20 cellular contexts compared by ENCODE assay signal in the genomic region with DNA sequence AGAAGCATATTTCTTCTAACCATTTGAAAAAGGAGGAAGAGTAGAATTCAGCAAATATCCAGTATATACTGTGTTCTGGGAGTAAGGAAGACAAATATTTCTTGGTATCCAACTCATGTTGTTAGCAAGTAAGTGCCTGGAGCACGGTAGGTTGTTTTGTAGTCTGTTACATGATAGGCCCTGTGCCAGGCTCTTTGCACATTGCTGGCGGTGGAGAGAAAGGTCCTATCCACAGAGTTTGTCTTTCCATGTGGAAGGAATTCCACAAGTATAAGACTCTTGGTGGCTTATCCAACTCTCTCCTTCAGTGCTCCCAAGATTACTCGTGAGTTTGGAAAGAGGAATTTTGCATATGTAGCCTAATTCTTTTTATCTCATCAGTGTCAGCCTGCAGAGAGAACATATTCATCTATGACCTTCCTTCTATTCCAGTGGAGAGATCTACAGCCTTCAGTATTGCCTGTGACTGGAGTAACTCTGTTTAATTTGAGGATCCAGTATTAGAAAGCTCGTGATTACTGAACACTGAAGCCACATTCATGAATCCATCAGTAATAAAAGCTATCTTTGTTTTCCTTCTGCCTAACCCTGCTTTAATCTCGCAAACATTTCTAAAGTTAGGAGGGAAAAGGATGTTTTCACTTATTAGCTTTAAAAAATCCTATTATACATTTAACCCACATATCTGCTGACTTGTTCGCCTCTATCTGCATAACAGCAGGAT.
"Had no signal": no experiment of that assay in that cellular context is flagged by ENCODE, and none has a peak within 500 bp of the region (broad histone marks: within the 10 kb centered on the region; RNA-seq: fewer than 3 reads in every experiment).

No MANE protein-coding gene starts in this region.

- H3K27ac ChIP-seq: brain microvascular endothelial cell, cardiac muscle cell, Peyer's patch, RWPE1, WERI-Rb-1 had no signal

- H3K36me3 ChIP-seq: brain microvascular endothelial cell, cardiac muscle cell, Peyer's patch, WERI-Rb-1 had no signal

- H3K4me3 ChIP-seq: cardiac muscle cell, Peyer's patch had no signal

- DNase-seq: activated CD4-positive, alpha-beta memory T cell treated with anti-CD3 and anti-CD28 coated beads, Interleukin-2, amount 10 ng/mL, durations not matched to agents 7 days and 5 days; activated CD4-positive, alpha-beta T cell treated with anti-CD3 and anti-CD28 coated beads for 36 hours; activated CD4-positive, alpha-beta T cell treated with anti-CD3 and anti-CD28 coated beads, Interleukin-2, amount 50 U/mL, for 1 hour; activated gamma-delta T cell; activated naive CD4-positive, alpha-beta T cell treated with anti-CD3 and anti-CD28 coated beads for 36 hours; activated T-cell treated with anti-CD3 and anti-CD28 coated beads for 4 hours; activated T-cell treated with anti-CD3 and anti-CD28 coated beads, Interleukin-2, amount 50 U/mL, for 48 hours; brain microvascular endothelial cell; MM.1S; NCI-H1930; NCI-H345; NCI-H510A; Peyer's patch; SHP77 treated with DMSO at 0.1 percent for 48 hours; T-cell; T-helper 2 cell; WERI-Rb-1 had no signal

- H3K4me1 ChIP-seq: Peyer's patch had no signal

- H3K27me3 ChIP-seq: brain microvascular endothelial cell, cardiac muscle cell, Peyer's patch had no signal

- H3K9me3 ChIP-seq: Peyer's patch had no signal

- ATAC-seq: activated CD4-positive, alpha-beta T cell treated with anti-CD3 and anti-CD28 coated beads for 36 hours; activated T-helper 17 cell treated with anti-CD3 and anti-CD28 coated beads, Interleukin-2, amount 50 U/mL, for 72 hours; T-cell had no signal
